In the genomic region with DNA sequence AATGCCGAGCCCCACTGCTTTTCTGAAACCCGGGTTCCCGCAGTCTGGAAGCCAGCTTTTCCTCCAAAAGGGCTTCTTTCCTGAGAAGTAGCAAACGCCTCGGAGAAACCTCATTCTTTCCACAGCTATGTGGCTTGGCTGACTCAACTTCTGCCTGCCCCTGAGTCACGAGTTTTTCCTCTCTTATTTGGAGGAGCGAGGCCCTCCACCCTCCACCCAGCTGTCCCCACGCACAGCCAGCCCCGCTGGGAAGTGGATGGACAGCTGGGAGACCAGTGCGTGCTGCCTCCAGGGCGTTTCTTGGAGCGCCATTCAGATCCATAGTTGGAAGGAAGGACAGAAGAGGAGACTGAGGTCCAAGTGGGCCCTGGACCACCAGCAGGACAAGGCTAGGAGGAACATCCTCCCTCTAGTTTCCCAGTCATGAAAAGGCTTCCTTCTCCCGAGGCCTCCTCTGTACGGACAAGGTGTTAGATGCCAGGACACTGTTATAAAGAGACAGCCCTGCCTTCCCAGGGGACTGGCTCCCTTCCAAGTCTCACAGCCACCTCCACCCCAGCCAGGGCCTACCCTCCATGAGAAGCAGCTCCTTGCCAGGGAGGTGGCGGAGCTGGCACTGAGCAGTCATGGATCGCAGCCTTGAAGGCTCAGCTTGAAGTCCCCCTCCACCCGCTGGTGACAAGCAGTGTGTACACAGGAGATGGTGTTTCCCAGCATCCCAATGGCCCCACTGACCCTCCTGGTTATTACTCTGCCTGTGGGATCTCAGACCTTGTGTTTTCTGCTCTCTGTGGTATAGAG, we compare ENCODE assay signal across 2 cellular contexts.
A peak's percentile ranks its signal among the peaks of the same experiment; 100 is the strongest.
TF ChIP-seq lines count a peak whose summit lies in the region.

No MANE protein-coding gene starts in this region.

TF ChIP-seq in liver, 16 proteins besides CTCF, POLR2A, EP300 and RAD21:
- TF ChIP-seq TAF1 (conservative IDR thresholded peaks at IDR 0.05) (no peak), GABPA (IDR thresholded peaks at IDR 0.05 in 1 of 2, conservative IDR thresholded peaks at IDR 0.05 in 1 of 2) (no peak), HNF4A (conservative IDR thresholded peaks at IDR 0.05) (no peak), EGR1 (IDR thresholded peaks at IDR 0.05; ENCODE audit: low read depth in 2 of 2) (no peak), YY1 (IDR thresholded peaks at IDR 0.05) (no peak), JUND (IDR thresholded peaks at IDR 0.05) (peak in 1 of 2 donors; percentile 32)
- TF ChIP-seq, protein P1, sequence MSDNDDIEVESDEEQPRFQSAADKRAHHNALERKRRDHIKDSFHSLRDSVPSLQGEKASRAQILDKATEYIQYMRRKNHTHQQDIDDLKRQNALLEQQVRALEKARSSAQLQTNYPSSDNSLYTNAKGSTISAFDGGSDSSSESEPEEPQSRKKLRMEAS (IDR thresholded peaks at IDR 0.05) = no peak
- TF ChIP-seq, protein P2, sequence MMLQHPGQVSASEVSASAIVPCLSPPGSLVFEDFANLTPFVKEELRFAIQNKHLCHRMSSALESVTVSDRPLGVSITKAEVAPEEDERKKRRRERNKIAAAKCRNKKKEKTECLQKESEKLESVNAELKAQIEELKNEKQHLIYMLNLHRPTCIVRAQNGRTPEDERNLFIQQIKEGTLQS (IDR thresholded peaks at IDR 0.05) = no peak

TF ChIP-seq in HepG2, 621 proteins besides CTCF, POLR2A, EP300 and RAD21:
- TF ChIP-seq ZNF782 (CRISPR knock-in tag; IDR thresholded peaks at IDR 0.05; ENCODE audit: borderline replicate concordance) (no peak), SOX6 (IDR thresholded peaks at IDR 0.05) (no peak), SOX6 (CRISPR knock-in tag; IDR thresholded peaks at IDR 0.05) (no peak), ZNF17 (CRISPR knock-in tag; IDR thresholded peaks at IDR 0.05) (no peak), KMT2B (CRISPR knock-in tag; IDR thresholded peaks at IDR 0.05) (no peak), ZNF274 (CRISPR knock-in tag; IDR thresholded peaks at IDR 0.05) (no peak), TSC22D2 (CRISPR knock-in tag; IDR thresholded peaks at IDR 0.05; ENCODE audit: borderline replicate concordance) (no peak), ZNF260 (CRISPR knock-in tag; IDR thresholded peaks at IDR 0.05; ENCODE audit: borderline replicate concordance, low read depth) (no peak), GFI1 (CRISPR knock-in tag; IDR thresholded peaks at IDR 0.05; ENCODE audit: borderline replicate concordance) (no peak), ZSCAN22 (CRISPR knock-in tag; IDR thresholded peaks at IDR 0.05) (no peak), HDAC2 (CRISPR knock-in tag; IDR thresholded peaks at IDR 0.05) (no peak), ZNF510 (CRISPR knock-in tag; IDR thresholded peaks at IDR 0.05; ENCODE audit: low read depth) (no peak)
- TF ChIP-seq, protein P3, sequence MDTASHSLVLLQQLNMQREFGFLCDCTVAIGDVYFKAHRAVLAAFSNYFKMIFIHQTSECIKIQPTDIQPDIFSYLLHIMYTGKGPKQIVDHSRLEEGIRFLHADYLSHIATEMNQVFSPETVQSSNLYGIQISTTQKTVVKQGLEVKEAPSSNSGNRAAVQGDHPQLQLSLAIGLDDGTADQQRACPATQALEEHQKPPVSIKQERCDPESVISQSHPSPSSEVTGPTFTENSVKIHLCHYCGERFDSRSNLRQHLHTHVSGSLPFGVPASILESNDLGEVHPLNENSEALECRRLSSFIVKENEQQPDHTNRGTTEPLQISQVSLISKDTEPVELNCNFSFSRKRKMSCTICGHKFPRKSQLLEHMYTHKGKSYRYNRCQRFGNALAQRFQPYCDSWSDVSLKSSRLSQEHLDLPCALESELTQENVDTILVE (CRISPR knock-in tag; IDR thresholded peaks at IDR 0.05) = no peak
- TF ChIP-seq, protein P4, sequence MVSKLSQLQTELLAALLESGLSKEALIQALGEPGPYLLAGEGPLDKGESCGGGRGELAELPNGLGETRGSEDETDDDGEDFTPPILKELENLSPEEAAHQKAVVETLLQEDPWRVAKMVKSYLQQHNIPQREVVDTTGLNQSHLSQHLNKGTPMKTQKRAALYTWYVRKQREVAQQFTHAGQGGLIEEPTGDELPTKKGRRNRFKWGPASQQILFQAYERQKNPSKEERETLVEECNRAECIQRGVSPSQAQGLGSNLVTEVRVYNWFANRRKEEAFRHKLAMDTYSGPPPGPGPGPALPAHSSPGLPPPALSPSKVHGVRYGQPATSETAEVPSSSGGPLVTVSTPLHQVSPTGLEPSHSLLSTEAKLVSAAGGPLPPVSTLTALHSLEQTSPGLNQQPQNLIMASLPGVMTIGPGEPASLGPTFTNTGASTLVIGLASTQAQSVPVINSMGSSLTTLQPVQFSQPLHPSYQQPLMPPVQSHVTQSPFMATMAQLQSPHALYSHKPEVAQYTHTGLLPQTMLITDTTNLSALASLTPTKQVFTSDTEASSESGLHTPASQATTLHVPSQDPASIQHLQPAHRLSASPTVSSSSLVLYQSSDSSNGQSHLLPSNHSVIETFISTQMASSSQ (IDR thresholded peaks at IDR 0.05; ENCODE audit: low read depth) = no peak
- TF ChIP-seq, protein P4 (CRISPR knock-in tag; IDR thresholded peaks at IDR 0.05; ENCODE audit: borderline replicate concordance) = no peak
TF ChIP-seq in HepG2: peak in this region for 0.
